Comparison of ENCODE assay signal across 10 cellular contexts in the genomic region with DNA sequence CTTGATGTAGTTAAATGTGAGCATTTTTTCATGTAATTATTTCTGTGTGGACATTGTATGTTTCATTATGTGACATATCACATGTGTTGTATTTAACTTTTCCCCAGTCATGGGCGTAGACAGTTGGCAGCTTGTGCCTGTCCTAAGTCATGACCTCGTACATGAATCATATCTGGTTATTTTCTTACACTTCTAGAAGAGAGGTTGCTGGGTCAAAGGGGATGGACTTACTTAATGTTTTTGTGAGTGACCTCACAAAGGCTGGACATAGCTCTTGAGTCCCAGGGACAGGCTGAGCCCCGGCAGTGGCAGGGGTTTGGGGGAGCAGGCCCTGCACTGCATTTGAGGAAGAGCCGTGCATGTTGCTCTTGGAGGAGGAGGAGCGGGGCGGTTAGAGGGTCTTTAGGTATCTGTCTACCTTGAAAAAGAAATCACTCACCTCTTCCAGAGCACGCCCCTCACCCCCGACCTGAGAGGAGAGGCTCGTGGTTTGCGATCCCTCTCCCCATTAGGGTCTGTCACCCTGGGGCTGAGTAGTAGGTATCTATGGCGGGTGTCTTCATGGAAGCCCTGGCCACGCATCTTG. TPM values are rescaled to one million over a fixed set of nuclear protein-coding genes. Genes with fewer than 3 reads are reported as not detected.
A peak's percentile ranks its signal among the peaks of the same experiment; 100 is the strongest.
DNase-seq lines count a peak whose midpoint lies in the region; ATAC-seq and TF ChIP-seq lines count a peak whose summit lies in the region.
"Had no signal": no experiment of that assay in that cellular context is flagged by ENCODE, and none has a peak within 500 bp of the region (broad histone marks: within the 10 kb centered on the region; RNA-seq: fewer than 3 reads in every experiment).

No MANE protein-coding gene starts in this region.

- TF ChIP-seq CTCF in LNCaP clone FGC (IDR thresholded peaks at IDR 0.05; ENCODE audit: control insufficient read depth, extremely low read depth, insufficient read depth) (no peak), chondrocyte (IDR thresholded peaks at IDR 0.05) (no peak), lower lobe of right lung (IDR thresholded peaks at IDR 0.05) (no peak), thyroid gland (IDR thresholded peaks at IDR 0.05) (no peak)

- H3K4me3 ChIP-seq in LNCaP clone FGC (ENCODE audit: low read depth, low read length) (no peak overlapping the region), lower lobe of right lung (no peak overlapping the region), thyroid gland (replicated peaks in 1 of 3) (no peak overlapping the region)

- H3K36me3 Mint-ChIP-seq in chondrocyte (ENCODE audit: low read depth): peaks cover 26% of the 10 kb centered on the region

- intact Hi-C loops in lower lobe of right lung (cut with DNase I) (no loop called here), thyroid gland (cut with DNase I) (no loop called here)

- no peaks in the 10 kb centered on the region for H3K27me3 Mint-ChIP-seq in chondrocyte (ENCODE audit: low read depth)

- peaks cover 25% of the 10 kb centered on the region for H3K4me1 Mint-ChIP-seq in chondrocyte (ENCODE audit: low read depth)

- H3K9me3 Mint-ChIP-seq in chondrocyte (ENCODE audit: low read depth): no peaks in the 10 kb centered on the region

- peak; percentile 10 for DNase-seq in LNCaP clone FGC (ENCODE audit: low read depth)
- DNase-seq in chondrocyte (ENCODE audit: low spot score): no peak
- peak; percentile 58 for DNase-seq in lower lobe of right lung
- no peak for DNase-seq in thyroid gland
- DNase-seq in NCI-H2081 (lab: John Stamatoyannopoulos, UW): no peak
- DNase-seq in HK-2 (ENCODE audit: unreplicated experiment): no peak
- DNase-seq in NCI-H1436 treated with DMSO at 0.1 percent for 48 hours (lab: John Stamatoyannopoulos, UW): no peak
- DNase-seq: activated CD8-positive, alpha-beta memory T cell treated with anti-CD3 and anti-CD28 coated beads for 24 hours; OCI-M1 had no signal

- H3K27me3 ChIP-seq in lower lobe of right lung (ENCODE audit: low read depth) (no peaks in the 10 kb centered on the region), thyroid gland (no peaks in the 10 kb centered on the region)

- H3K9me3 ChIP-seq in lower lobe of right lung: no peaks in the 10 kb centered on the region
- no peaks in the 10 kb centered on the region for H3K9me3 ChIP-seq in thyroid gland

- H3K36me3 ChIP-seq in lower lobe of right lung (peaks cover 92% of the 10 kb centered on the region), thyroid gland (peaks cover 35 to 44% of the 10 kb centered on the region in 2 donors)

- H3K27ac ChIP-seq in lower lobe of right lung (peak overlapping the region; percentile 15), thyroid gland (peak overlapping the region in 2 of 3 donors; percentile 7 to 48)

- no peak overlapping the region for H3K4me3 Mint-ChIP-seq in chondrocyte (ENCODE audit: unreplicated experiment)

- peak overlapping the region; percentile 90 for H3K27ac Mint-ChIP-seq in chondrocyte (ENCODE audit: unreplicated experiment)

- ATAC-seq in lower lobe of right lung: peak; percentile 71 to 85
- no peak for ATAC-seq in HG02870 (IDR thresholded peaks at IDR 0.05; ENCODE audit: unreplicated experiment)

- 89 to 91% methylated on average over 10 to 12 of the region's 12 CpGs for WGBS in thyroid gland, 2 donors

- no peak for TF ChIP-seq POLR2A in thyroid gland (IDR thresholded peaks at IDR 0.05)

- H3K4me1 ChIP-seq in lower lobe of right lung (peaks cover 19% of the 10 kb centered on the region), thyroid gland (peaks cover 3 to 11% of the 10 kb centered on the region in 2 donors)

RNA-seq across cellular contexts. Expression of gene IFNGR2, which starts 16.4 kb away (rescaled TPM):
- 58.1 to 58.4 TPM (median 58.3 TPM) in 3 replicates for total RNA-seq in chondrocyte
- total RNA-seq in lower lobe of right lung: 83.5 TPM
- total RNA-seq in thyroid gland: 100 to 1,000 TPM in 1 of 4 donors, 10 to 100 TPM in 3; 64.9 to 100 (median 79.0) TPM

Comparison
In these comparisons a context has a peak if more than half of its experiments do, and no peak if none do; other contexts are left out.
1. DNase-seq: peak in LNCaP clone FGC (single experiment) and lower lobe of right lung (single experiment); none in chondrocyte (single experiment), thyroid gland (0 of 2), NCI-H2081 (0 of 2), HK-2 (single experiment) and NCI-H1436 treated with DMSO at 0.1 percent for 48 hours (single experiment).